1 cellular context compared by ENCODE assay signal in the genomic region with DNA sequence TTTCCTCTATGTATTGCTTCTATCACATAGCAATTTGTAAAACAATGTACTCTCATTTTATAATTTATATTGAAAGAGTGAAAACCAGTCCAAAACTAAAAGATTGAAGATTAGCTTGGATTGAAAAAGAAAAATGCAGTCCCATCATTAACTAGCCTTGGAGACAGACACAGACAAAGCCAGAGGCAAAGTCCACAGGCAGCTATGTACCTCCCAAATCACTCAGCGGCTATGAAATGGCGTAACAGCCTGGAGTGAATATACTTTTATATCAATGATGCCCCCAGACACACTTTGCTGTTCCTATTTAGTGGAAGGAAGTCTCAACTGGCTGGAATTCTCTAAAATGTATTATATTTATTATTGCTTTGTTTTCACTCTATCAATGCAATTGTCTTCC.
TF ChIP-seq lines count a peak whose summit lies in the region.

No MANE protein-coding gene starts in this region.

TF ChIP-seq in HepG2, 621 proteins besides CTCF, POLR2A, EP300 and RAD21 (continued from another document):
- TF ChIP-seq, protein P1, sequence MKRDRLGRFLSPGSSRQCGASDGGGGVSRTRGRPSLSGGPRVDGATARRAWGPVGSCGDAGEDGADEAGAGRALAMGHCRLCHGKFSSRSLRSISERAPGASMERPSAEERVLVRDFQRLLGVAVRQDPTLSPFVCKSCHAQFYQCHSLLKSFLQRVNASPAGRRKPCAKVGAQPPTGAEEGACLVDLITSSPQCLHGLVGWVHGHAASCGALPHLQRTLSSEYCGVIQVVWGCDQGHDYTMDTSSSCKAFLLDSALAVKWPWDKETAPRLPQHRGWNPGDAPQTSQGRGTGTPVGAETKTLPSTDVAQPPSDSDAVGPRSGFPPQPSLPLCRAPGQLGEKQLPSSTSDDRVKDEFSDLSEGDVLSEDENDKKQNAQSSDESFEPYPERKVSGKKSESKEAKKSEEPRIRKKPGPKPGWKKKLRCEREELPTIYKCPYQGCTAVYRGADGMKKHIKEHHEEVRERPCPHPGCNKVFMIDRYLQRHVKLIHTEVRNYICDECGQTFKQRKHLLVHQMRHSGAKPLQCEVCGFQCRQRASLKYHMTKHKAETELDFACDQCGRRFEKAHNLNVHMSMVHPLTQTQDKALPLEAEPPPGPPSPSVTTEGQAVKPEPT (CRISPR knock-in tag; IDR thresholded peaks at IDR 0.05; ENCODE audit: low read depth) = no peak
- TF ChIP-seq, protein P2, sequence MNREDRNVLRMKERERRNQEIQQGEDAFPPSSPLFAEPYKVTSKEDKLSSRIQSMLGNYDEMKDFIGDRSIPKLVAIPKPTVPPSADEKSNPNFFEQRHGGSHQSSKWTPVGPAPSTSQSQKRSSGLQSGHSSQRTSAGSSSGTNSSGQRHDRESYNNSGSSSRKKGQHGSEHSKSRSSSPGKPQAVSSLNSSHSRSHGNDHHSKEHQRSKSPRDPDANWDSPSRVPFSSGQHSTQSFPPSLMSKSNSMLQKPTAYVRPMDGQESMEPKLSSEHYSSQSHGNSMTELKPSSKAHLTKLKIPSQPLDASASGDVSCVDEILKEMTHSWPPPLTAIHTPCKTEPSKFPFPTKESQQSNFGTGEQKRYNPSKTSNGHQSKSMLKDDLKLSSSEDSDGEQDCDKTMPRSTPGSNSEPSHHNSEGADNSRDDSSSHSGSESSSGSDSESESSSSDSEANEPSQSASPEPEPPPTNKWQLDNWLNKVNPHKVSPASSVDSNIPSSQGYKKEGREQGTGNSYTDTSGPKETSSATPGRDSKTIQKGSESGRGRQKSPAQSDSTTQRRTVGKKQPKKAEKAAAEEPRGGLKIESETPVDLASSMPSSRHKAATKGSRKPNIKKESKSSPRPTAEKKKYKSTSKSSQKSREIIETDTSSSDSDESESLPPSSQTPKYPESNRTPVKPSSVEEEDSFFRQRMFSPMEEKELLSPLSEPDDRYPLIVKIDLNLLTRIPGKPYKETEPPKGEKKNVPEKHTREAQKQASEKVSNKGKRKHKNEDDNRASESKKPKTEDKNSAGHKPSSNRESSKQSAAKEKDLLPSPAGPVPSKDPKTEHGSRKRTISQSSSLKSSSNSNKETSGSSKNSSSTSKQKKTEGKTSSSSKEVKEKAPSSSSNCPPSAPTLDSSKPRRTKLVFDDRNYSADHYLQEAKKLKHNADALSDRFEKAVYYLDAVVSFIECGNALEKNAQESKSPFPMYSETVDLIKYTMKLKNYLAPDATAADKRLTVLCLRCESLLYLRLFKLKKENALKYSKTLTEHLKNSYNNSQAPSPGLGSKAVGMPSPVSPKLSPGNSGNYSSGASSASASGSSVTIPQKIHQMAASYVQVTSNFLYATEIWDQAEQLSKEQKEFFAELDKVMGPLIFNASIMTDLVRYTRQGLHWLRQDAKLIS (CRISPR knock-in tag; IDR thresholded peaks at IDR 0.05) = no peak
